ENCODE assay signal across 14 cellular contexts in the genomic region with DNA sequence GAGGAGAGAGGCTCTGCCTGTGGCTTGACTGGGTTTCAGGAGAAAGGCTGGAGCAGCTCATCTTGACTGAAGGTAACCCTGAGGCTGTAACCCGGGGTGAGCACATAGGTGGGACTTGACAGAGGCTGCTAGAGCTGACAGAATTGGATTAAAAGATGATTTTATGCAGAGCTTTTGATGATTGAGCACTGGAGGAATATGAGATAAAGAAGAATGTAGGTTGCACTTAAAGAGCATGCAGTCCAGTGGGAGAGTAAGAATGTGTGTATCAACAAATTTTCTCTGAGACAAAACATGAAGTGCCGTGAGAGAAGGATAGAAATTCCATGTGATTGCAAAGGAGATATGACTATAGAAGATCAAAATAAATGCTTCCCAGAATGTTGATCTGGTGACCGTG. TPM values are rescaled to one million over a fixed set of nuclear protein-coding genes. Genes with fewer than 3 reads are reported as not detected.
DNase-seq lines count a peak whose midpoint lies in the region; ATAC-seq and TF ChIP-seq lines count a peak whose summit lies in the region.
"Had no signal": no experiment of that assay in that cellular context is flagged by ENCODE, and none has a peak within 500 bp of the region (broad histone marks: within the 10 kb centered on the region; RNA-seq: fewer than 3 reads in every experiment).

No MANE protein-coding gene starts in this region.

- intact Hi-C loops in left ventricle myocardium inferior (cut with micrococcal nuclease) (no loop called here), left ventricle myocardium superior (cut with micrococcal nuclease) (no loop called here)

- ATAC-seq in left ventricle myocardium superior (no peak), GM18520 (IDR thresholded peaks at IDR 0.05; ENCODE audit: unreplicated experiment) (no peak)
- ATAC-seq: activated CD4-positive, CD25-positive, alpha-beta regulatory T cell treated with anti-CD3 and anti-CD28 coated beads, Interleukin-2, amount 50 U/mL, for 24 hours had no signal

- TF ChIP-seq CTCF in left ventricle myocardium inferior (IDR thresholded peaks at IDR 0.05; ENCODE audit: borderline replicate concordance): no peak
- no peak for TF ChIP-seq CTCF in chondrocyte (IDR thresholded peaks at IDR 0.05)
- TF ChIP-seq CTCF in neural crest cell (conservative IDR thresholded peaks at IDR 0.05): no peak

- H3K27ac Mint-ChIP-seq in chondrocyte (ENCODE audit: unreplicated experiment) (peak overlapping the region; percentile 93), neural crest cell (ENCODE audit: unreplicated experiment) (peak overlapping the region; percentile 90)
- H3K27ac Mint-ChIP-seq: activated T-helper 2 cell treated with anti-CD3 and anti-CD28 coated beads, Interferon-gamma antibody, Interleukin-2, Interleukin-4, amounts not matched to agents 10 μg/mL and 5 μg/mL and 100 μg/mL, durations not matched to agents 14 hours and 24 hours and 36 hours had no signal

- peaks cover 98% of the 10 kb centered on the region for H3K4me1 ChIP-seq in left ventricle myocardium inferior

- no peaks in the 10 kb centered on the region for H3K27me3 ChIP-seq in left ventricle myocardium inferior (ENCODE audit: low read depth)
- H3K27me3 ChIP-seq: cardiac muscle cell, upper lobe of right lung had no signal

- H3K9me3 ChIP-seq in left ventricle myocardium inferior (replicated peaks): no peaks in the 10 kb centered on the region
- H3K9me3 ChIP-seq: upper lobe of right lung had no signal

- H3K27ac ChIP-seq in left ventricle myocardium inferior (replicated peaks): peak overlapping the region; percentile 70
- H3K27ac ChIP-seq: upper lobe of right lung had no signal

- H3K36me3 Mint-ChIP-seq in chondrocyte (ENCODE audit: low read depth): peaks cover 2% of the 10 kb centered on the region
- H3K36me3 Mint-ChIP-seq in neural crest cell (ENCODE audit: low read depth): no peaks in the 10 kb centered on the region

- peaks cover 89% of the 10 kb centered on the region for H3K4me1 Mint-ChIP-seq in chondrocyte (ENCODE audit: low read depth)
- peaks cover 81% of the 10 kb centered on the region for H3K4me1 Mint-ChIP-seq in neural crest cell

- H3K4me3 ChIP-seq in left ventricle myocardium inferior: peak overlapping the region; percentile 20
- H3K4me3 ChIP-seq: cardiac muscle cell, upper lobe of right lung had no signal

- H3K9me3 Mint-ChIP-seq in chondrocyte (ENCODE audit: low read depth): no peaks in the 10 kb centered on the region
- no peaks in the 10 kb centered on the region for H3K9me3 Mint-ChIP-seq in neural crest cell
- H3K9me3 Mint-ChIP-seq: activated T-helper 2 cell treated with anti-CD3 and anti-CD28 coated beads, Interferon-gamma antibody, Interleukin-2, Interleukin-4, amounts not matched to agents 10 μg/mL and 5 μg/mL and 100 μg/mL, durations not matched to agents 14 hours and 24 hours and 36 hours had no signal

- peaks cover 6% of the 10 kb centered on the region for H3K36me3 ChIP-seq in left ventricle myocardium inferior
- H3K36me3 ChIP-seq: cardiac muscle cell, upper lobe of right lung had no signal

- H3K27me3 Mint-ChIP-seq in chondrocyte (ENCODE audit: low read depth) (no peaks in the 10 kb centered on the region), neural crest cell (ENCODE audit: low read depth) (no peaks in the 10 kb centered on the region)

- peak overlapping the region; percentile 38 for H3K4me3 Mint-ChIP-seq in chondrocyte (ENCODE audit: unreplicated experiment)
- peak overlapping the region; percentile 47 for H3K4me3 Mint-ChIP-seq in neural crest cell

- DNase-seq in left ventricle myocardium inferior: no peak
- DNase-seq in left ventricle myocardium superior: no peak
- DNase-seq in chondrocyte (ENCODE audit: low spot score): no peak
- no peak for DNase-seq in neural crest cell (ENCODE audit: low read depth, low spot score)
- DNase-seq in T1000 (lab: John Stamatoyannopoulos, UW): no peak
- no peak for DNase-seq in GF-D8 (lab: John Stamatoyannopoulos, UW)
- no peak for DNase-seq in DMS79 treated with DMSO at 0.1 percent for 48 hours (lab: John Stamatoyannopoulos, UW)
- DNase-seq: NCI-H1436 treated with DMSO at 0.1 percent for 48 hours, small intestine, upper lobe of right lung had no signal

RNA-seq across cellular contexts. Expression of a gene that starts 17.4 kb away (rescaled TPM):
- total RNA-seq in left ventricle myocardium inferior: 84.1 TPM
- total RNA-seq in left ventricle myocardium superior: 98.7 TPM
- total RNA-seq in chondrocyte: 307 to 453 TPM (median 449 TPM) in 3 replicates
- total RNA-seq in neural crest cell: 82.0 and 85.8 TPM in 2 replicates
